In the genomic region with DNA sequence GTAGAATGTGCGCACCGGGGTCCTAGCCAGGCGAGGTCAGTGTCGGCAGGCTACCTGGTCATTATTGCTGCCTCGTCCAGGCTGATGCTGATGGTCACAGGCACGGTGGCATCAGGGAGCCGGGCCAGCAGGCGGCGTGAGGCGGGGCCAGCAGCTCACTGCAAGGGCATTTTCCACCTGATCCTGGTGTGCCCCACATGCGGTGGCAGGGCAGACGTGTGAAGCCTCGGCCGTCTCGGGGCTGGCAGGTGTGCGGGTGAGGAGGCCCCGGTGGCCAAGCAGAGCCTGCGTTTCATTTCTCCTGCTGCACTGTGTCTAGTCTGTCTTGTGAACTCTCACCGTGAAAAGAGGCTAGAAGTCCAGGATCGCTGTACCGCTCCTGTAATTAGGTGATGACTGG, we compare ENCODE assay signal across 34 cellular contexts. TPM values are rescaled to one million over a fixed set of nuclear protein-coding genes. Genes with fewer than 3 reads are reported as not detected.
A peak's percentile ranks its signal among the peaks of the same experiment; 100 is the strongest.
DNase-seq lines count a peak whose midpoint lies in the region; ATAC-seq, FAIRE-seq and TF ChIP-seq lines count a peak whose summit lies in the region.
"Had no signal": no experiment of that assay in that cellular context is flagged by ENCODE, and none has a peak within 500 bp of the region (broad histone marks: within the 10 kb centered on the region; RNA-seq: fewer than 3 reads in every experiment).

No MANE protein-coding gene starts in this region.

- H3K36me3 ChIP-seq in SK-N-SH (replicated peaks in 1 of 2; ENCODE audit: control insufficient read depth in 1 of 2, insufficient read depth in 2 of 2, low read length in 1 of 2): peaks cover 11 to 16% of the 10 kb centered on the region in 2 experiments
- H3K36me3 ChIP-seq: breast epithelium had no signal

- intact Hi-C loops in posterior vena cava (cut with DNase I): loop anchor here (10.0 kb wide), 2 partner anchors 136 to 216 kb away; partner anchors contain the start of gene TRAF3 (in 1 of the 2)

- TF ChIP-seq POLR2A in GM12891 (IDR thresholded peaks at IDR 0.05; ENCODE audit: low read depth, low read length): 0 out of 2 replicates have a peak, but pooled peaks have one; percentile 13

- no peaks in the 10 kb centered on the region for H3K9me2 ChIP-seq in SK-N-SH

- no peak for FAIRE-seq in GM12891 (lab: Jason Lieb, UNC)
- FAIRE-seq: colon, HTR-8/SVneo, K562, keratinocyte had no signal

- peaks cover 57% of the 10 kb centered on the region for H3K36me3 Mint-ChIP-seq in activated T-helper 17 cell treated with anti-CD3 and anti-CD28 coated beads, Interleukin-2, amount 50 U/mL, for 72 hours (ENCODE audit: low read depth)

- H3K27ac ChIP-seq in SK-N-SH (ENCODE audit: low read depth in 2 of 2, low read length in 1 of 2): no peak overlapping the region
- H3K27ac ChIP-seq: 22Rv1, breast epithelium, Peyer's patch, SJCRH30 had no signal

- no peak for TF ChIP-seq EP300 in SK-N-SH (IDR thresholded peaks at IDR 0.05; ENCODE audit: borderline replicate concordance in 1 of 2, low read depth in 1 of 2, low read length in 1 of 2)

- H3K79me2 ChIP-seq in SK-N-SH (ENCODE audit: insufficient read depth): no peaks in the 10 kb centered on the region

- peak overlapping the region; percentile 53 for H3K27ac Mint-ChIP-seq in activated T-helper 17 cell treated with anti-CD3 and anti-CD28 coated beads, Interleukin-2, amount 50 U/mL, for 72 hours
- H3K27ac Mint-ChIP-seq: activated CD4-positive, alpha-beta memory T cell treated with anti-CD3 and anti-CD28 coated beads for 36 hours; mesothelial cell of epicardium had no signal

- no peak overlapping the region for H3K4me2 ChIP-seq in SK-N-SH

- H3K4me3 Mint-ChIP-seq in activated T-helper 17 cell treated with anti-CD3 and anti-CD28 coated beads, Interleukin-2, amount 50 U/mL, for 72 hours: no peak overlapping the region
- H3K4me3 Mint-ChIP-seq: activated CD4-positive, alpha-beta memory T cell treated with anti-CD3 and anti-CD28 coated beads for 36 hours; mesothelial cell of epicardium; naive thymus-derived CD8-positive, alpha-beta T cell had no signal

- CTCF ChIA-PET in SK-N-SH (lab: Yijun Ruan, JAX): no interaction called here

- WGBS in SK-N-SH (ENCODE audit: low lambda C conversion rate): 96% methylated on average over 21 of the region's 21 CpGs

- H3K9me3 ChIP-seq in SK-N-SH: no peaks in the 10 kb centered on the region
- H3K9me3 ChIP-seq: breast epithelium, Peyer's patch, SJCRH30 had no signal

- DNase-seq in SK-N-SH: peak; percentile 40
- DNase-seq in GM12891 (ENCODE audit: insufficient read length, low spot score): no peak
- peak; percentile 72 for DNase-seq in posterior vena cava (ENCODE audit: low spot score)
- DNase-seq in effector CD8-positive, alpha-beta T cell (lab: John Stamatoyannopoulos, UW): no peak
- DNase-seq in AML-193 (lab: John Stamatoyannopoulos, UW): no peak
- DNase-seq: activated CD4-positive, alpha-beta memory T cell treated with anti-CD3 and anti-CD28 coated beads for 36 hours; activated CD8-positive, alpha-beta memory T cell treated with anti-CD3 and anti-CD28 coated beads, Interleukin-2, amount 50 U/mL, for 48 hours; activated gamma-delta T cell treated with Interleukin-2 at 50 U/mL for 16 hours; amniotic stem cell; DND-41; effector CD4-positive, alpha-beta T cell; erythroblast; glutamatergic neuron; HCEC 1CT; naive thymus-derived CD8-positive, alpha-beta T cell; NCI-H1105; NCI-H187 treated with DMSO at 0.1 percent for 48 hours; NCI-H2227 treated with DMSO at 0.1 percent for 48 hours; NCI-H69; Peyer's patch; SJCRH30; substantia nigra; T-helper 1 cell had no signal

- no peaks in the 10 kb centered on the region for H3K4me1 Mint-ChIP-seq in activated T-helper 17 cell treated with anti-CD3 and anti-CD28 coated beads, Interleukin-2, amount 50 U/mL, for 72 hours
- H3K4me1 Mint-ChIP-seq: mesothelial cell of epicardium had no signal

- ATAC-seq in SK-N-SH treated with all-trans-retinoic acid at 6 μM for 48 hours: no peak
- no peak for ATAC-seq in activated T-helper 17 cell treated with anti-CD3 and anti-CD28 coated beads, Interleukin-2, amount 50 U/mL, for 72 hours (replicated peaks)
- ATAC-seq in GM21576 (IDR thresholded peaks at IDR 0.05; ENCODE audit: unreplicated experiment): no peak
- ATAC-seq: K562; naive thymus-derived CD8-positive, alpha-beta T cell had no signal

- peaks cover 5% of the 10 kb centered on the region for H3F3A ChIP-seq in SK-N-SH (replicated peaks; ENCODE audit: insufficient read depth)

- POLR2A ChIA-PET in SK-N-SH (lab: Yijun Ruan, JAX): no interaction called here

- H3K4me1 ChIP-seq in SK-N-SH (ENCODE audit: control insufficient read depth in 1 of 2, insufficient read depth in 2 of 2, low read depth in 1 of 2, low read length in 1 of 2): no peaks in the 10 kb centered on the region
- H3K4me1 ChIP-seq: breast epithelium, SJCRH30 had no signal

- no peak overlapping the region for H3K4me3 ChIP-seq in SK-N-SH (ENCODE audit: low read depth in 2 of 2, low read length in 1 of 2)
- H3K4me3 ChIP-seq: breast epithelium, K562, Peyer's patch, SJCRH30 had no signal

- H3K9ac ChIP-seq in SK-N-SH: no peak overlapping the region

- no peaks in the 10 kb centered on the region for H3K27me3 ChIP-seq in SK-N-SH (ENCODE audit: insufficient read depth)
- H3K27me3 ChIP-seq: breast epithelium, Peyer's patch, SJCRH30 had no signal

- no peaks in the 10 kb centered on the region for H3K9me3 Mint-ChIP-seq in activated T-helper 17 cell treated with anti-CD3 and anti-CD28 coated beads, Interleukin-2, amount 50 U/mL, for 72 hours
- H3K9me3 Mint-ChIP-seq: activated CD4-positive, alpha-beta memory T cell treated with anti-CD3 and anti-CD28 coated beads for 36 hours; mesothelial cell of epicardium; naive thymus-derived CD8-positive, alpha-beta T cell had no signal

- no peaks in the 10 kb centered on the region for H3K27me3 Mint-ChIP-seq in activated T-helper 17 cell treated with anti-CD3 and anti-CD28 coated beads, Interleukin-2, amount 50 U/mL, for 72 hours
- H3K27me3 Mint-ChIP-seq: activated CD4-positive, alpha-beta memory T cell treated with anti-CD3 and anti-CD28 coated beads for 36 hours; naive thymus-derived CD8-positive, alpha-beta T cell had no signal

- H4K20me1 ChIP-seq in SK-N-SH (ENCODE audit: insufficient read depth): no peaks in the 10 kb centered on the region

- no peak for TF ChIP-seq CTCF in SK-N-SH (IDR thresholded peaks at IDR 0.05)

- no peak for TF ChIP-seq RAD21 in SK-N-SH (IDR thresholded peaks at IDR 0.05; ENCODE audit: low read length)

- H2AFZ ChIP-seq in SK-N-SH (ENCODE audit: low read depth): no peak overlapping the region

TF ChIP-seq in SK-N-SH, 30 proteins besides CTCF, POLR2A, EP300 and RAD21 (continues in another document):
- TF ChIP-seq, protein P1, sequence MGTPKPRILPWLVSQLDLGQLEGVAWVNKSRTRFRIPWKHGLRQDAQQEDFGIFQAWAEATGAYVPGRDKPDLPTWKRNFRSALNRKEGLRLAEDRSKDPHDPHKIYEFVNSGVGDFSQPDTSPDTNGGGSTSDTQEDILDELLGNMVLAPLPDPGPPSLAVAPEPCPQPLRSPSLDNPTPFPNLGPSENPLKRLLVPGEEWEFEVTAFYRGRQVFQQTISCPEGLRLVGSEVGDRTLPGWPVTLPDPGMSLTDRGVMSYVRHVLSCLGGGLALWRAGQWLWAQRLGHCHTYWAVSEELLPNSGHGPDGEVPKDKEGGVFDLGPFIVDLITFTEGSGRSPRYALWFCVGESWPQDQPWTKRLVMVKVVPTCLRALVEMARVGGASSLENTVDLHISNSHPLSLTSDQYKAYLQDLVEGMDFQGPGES (IDR thresholded peaks at IDR 0.05; ENCODE audit: low read depth, low read length): no peak
- no peak for TF ChIP-seq SMC3 (IDR thresholded peaks at IDR 0.05; ENCODE audit: low read depth, low read length)
- no peak for TF ChIP-seq RCOR1 (IDR thresholded peaks at IDR 0.05; ENCODE audit: low read length)
- no peak for TF ChIP-seq SIN3A (IDR thresholded peaks at IDR 0.05; ENCODE audit: borderline replicate concordance, low read depth, low read length)

TF ChIP-seq in SK-N-SH treated with all-trans-retinoic acid at 6 μM for 48 hours, 23 proteins besides CTCF, POLR2A, EP300 and RAD21 (continues in another document):
- TF ChIP-seq BACH2 (CRISPR knock-in tag; IDR thresholded peaks at IDR 0.05; ENCODE audit: borderline replicate concordance): no peak

TF ChIP-seq in GM12891, 5 proteins besides CTCF, POLR2A, EP300 and RAD21:
- TF ChIP-seq PAX5 (IDR thresholded peaks at IDR 0.05; ENCODE audit: insufficient read depth, low read length, severe bottlenecking): no peak
- no peak for TF ChIP-seq POLR2AphosphoS5 (IDR thresholded peaks at IDR 0.05; ENCODE audit: low read depth, low read length)
- no peak for TF ChIP-seq POU2F2 (IDR thresholded peaks at IDR 0.05; ENCODE audit: low read depth, low read length)
- TF ChIP-seq SPI1 (IDR thresholded peaks at IDR 0.05; ENCODE audit: low read depth, low read length): no peak
- TF ChIP-seq TAF1 (IDR thresholded peaks at IDR 0.05; ENCODE audit: low read depth, low read length): no peak

RNA-seq across cellular contexts. Expression of gene AMN, which starts 12.0 kb away (rescaled TPM):
- polyA plus RNA-seq in SK-N-SH (2012; rRNA removed): 0.03 TPM in 1 of 2 replicates, not detected in the other
- polyA plus RNA-seq in SK-N-SH (2012; cell fraction: cytosol; rRNA removed): 0.01 TPM in 1 of 2 replicates, not detected in the other
- 0.21 and 0.25 TPM in 2 replicates for polyA plus RNA-seq in SK-N-SH (2012; cell fraction: nucleus; rRNA removed)
- polyA plus RNA-seq in GM12891 (2012; ENCODE audit: low read depth, missing spikeins): 0.50 TPM
- total RNA-seq in activated T-helper 17 cell treated with anti-CD3 and anti-CD28 coated beads, Interleukin-2, amount 50 U/mL, for 72 hours: 1 to 10 TPM; 2.1 to 2.3 TPM
- total RNA-seq in posterior vena cava: under 1 TPM in 1 of 2 donors, not detected in 1; 0.10 TPM
- total RNA-seq: MCF 10A, SJCRH30 had no signal
- polyA plus RNA-seq: K562 had no signal

Comparison
In these comparisons a context has a peak if more than half of its experiments do, and no peak if none do; other contexts are left out.
1. DNase-seq: peak in SK-N-SH (single experiment) and posterior vena cava (single experiment); none in GM12891 (single experiment), effector CD8-positive, alpha-beta T cell (single experiment) and AML-193 (0 of 2).